Comparison of ENCODE assay signal across 15 cellular contexts in genomic region chr7:140659727-140660396, GRCh38. TPM values are rescaled to one million over a fixed set of nuclear protein-coding genes. Genes with fewer than 3 reads are reported as not detected.
"Had no signal": no experiment of that assay in that cellular context is flagged by ENCODE, and none has a peak within 500 bp of the region (broad histone marks: within the 10 kb centered on the region; RNA-seq: fewer than 3 reads in every experiment).

No MANE protein-coding gene starts in this region.

- H3K36me3 ChIP-seq: cardiac muscle cell, colonic mucosa had no signal

- H3K27me3 ChIP-seq: cardiac muscle cell, colonic mucosa, testis had no signal

- H3K9me3 ChIP-seq: colonic mucosa, testis had no signal

- ATAC-seq: activated CD4-positive, CD25-positive, alpha-beta regulatory T cell treated with anti-CD3 and anti-CD28 coated beads, Interleukin-2, amount 50 U/mL, for 24 hours; activated T-cell treated with anti-CD3 and anti-CD28 coated beads, Interleukin-2, amount 50 U/mL, for 72 hours; left ventricle myocardium superior had no signal

- H3K4me3 ChIP-seq: cardiac muscle cell, colonic mucosa, testis had no signal

- DNase-seq: activated CD4-positive, alpha-beta T cell treated with anti-CD3 and anti-CD28 coated beads, Interleukin-2, amount 50 U/mL, for 4 hours; activated naive CD4-positive, alpha-beta T cell; activated T-cell treated with anti-CD3 and anti-CD28 coated beads, Interleukin-2, amount 50 U/mL, for 72 hours; colonic mucosa; hippocampal formation; left ventricle myocardium superior; mesenchymal stem cell; nephron progenitor cell; stimulated activated CD4-positive, alpha-beta T cell treated with anti-CD3 and anti-CD28 coated beads, Interleukin-2, amount 100 ng/mL, for 48 hours; stimulated activated CD8-positive, alpha-beta memory T cell treated with anti-CD3 and anti-CD28 coated beads, Interleukin-4, amount 100 ng/mL, for 48 hours; testis had no signal

- H3K27ac ChIP-seq: cardiac muscle cell, colonic mucosa, testis had no signal

RNA-seq across cellular contexts. Expression of gene DENND2A, which starts 19.2 kb away (rescaled TPM):
- total RNA-seq: activated T-cell treated with anti-CD3 and anti-CD28 coated beads, Interleukin-2, amount 50 U/mL, for 72 hours; T-helper 2 cell treated with Interferon-gamma antibody and Interleukin-4, amounts not matched to agents 100 ng/mL and 5 ng/mL, for 36 hours had no signal
- polyA plus RNA-seq: endothelial cell of umbilical vein had no signal
